Comparison of ENCODE assay signal across 8 cellular contexts in genomic region chr15:34337557-34338306, GRCh38. TPM values are rescaled to one million over a fixed set of nuclear protein-coding genes. Genes with fewer than 3 reads are reported as not detected.
A peak's percentile ranks its signal among the peaks of the same experiment; 100 is the strongest.
DNase-seq lines count a peak whose midpoint lies in the region; ATAC-seq, FAIRE-seq and TF ChIP-seq lines count a peak whose summit lies in the region.

SLC12A6 (minus strand) TSS chr15:34337781; CDS start chr15:34336680, 1,101 bp downstream.

- H3K4me1 ChIP-seq in HepG2 (ENCODE audit: insufficient read depth, low read length), result peaks cover 48% of the 10 kb centered on the region

- intact Hi-C loops in HepG2 (cut with micrococcal nuclease; ENCODE audit: unreplicated experiment), result loop anchor here (2.0 kb wide), 1 partner anchor 97 kb away; no protein-coding TSS in a partner anchor

- under 1% methylated on average over 36 of the region's 78 CpGs for WGBS in HepG2 (ENCODE audit: low lambda C conversion rate)

- H4K20me1 ChIP-seq in HepG2 (ENCODE audit: insufficient read depth, low read length), result no peaks in the 10 kb centered on the region

- peaks cover 16% of the 10 kb centered on the region for H3K79me2 ChIP-seq in HepG2 (ENCODE audit: insufficient read depth, low read length)

- TF ChIP-seq POLR2A in HepG2 (IDR thresholded peaks at IDR 0.05; ENCODE audit: insufficient read depth in 1 of 2, low read depth in 2 of 2, low read length in 2 of 2), result peak; percentile 58 to 64; a peak in 3 of 4 replicates

- BruUV-seq in HepG2 (replicated peaks; lab: Mats Ljungman, UMichigan), result no TSS peak

- in situ Hi-C loops in HepG2 (cut with HindIII; ENCODE audit: extremely low pct_ligation_motif_present, low pct_unique_long_range_greater_than_20kb), result no loop called here

- H3K36me3 ChIP-seq in BJ (ENCODE audit: control insufficient read depth, insufficient read depth, low read length) (peaks cover 3% of the 10 kb centered on the region), HepG2 (replicated peaks in 1 of 2; ENCODE audit: control insufficient read depth in 1 of 2, insufficient read depth in 2 of 2, low read length in 2 of 2) (peaks cover 0 to 3% of the 10 kb centered on the region in 2 experiments; a peak in 1 of 5 replicates)

- peak within 1 kb of the TSS; percentile 81 for H3K9ac ChIP-seq in HepG2 (ENCODE audit: insufficient read depth, low read depth, low read length)

- TF ChIP-seq CTCF in BJ (IDR thresholded peaks at IDR 0.05; ENCODE audit: insufficient read depth, low read depth, low read length) (no peak), HepG2 (CRISPR knock-in tag; IDR thresholded peaks at IDR 0.05) (peak; percentile 27; the same call in 1 of the 2 replicates)

- POLR2A ChIA-PET in BJ (lab: Charles Lee), result no interaction called here
- POLR2A ChIA-PET in HepG2 (lab: Yijun Ruan, JAX), result interaction anchor here (0.9 to 1.9 kb wide), 7 partner anchors 10 to 632 kb away, joined by 3 to 16 read pairs (median 5); partner anchors contain the start of genes AQR, GOLGA8B and KATNBL1

- H3K27me3 ChIP-seq in BJ (ENCODE audit: control insufficient read depth, insufficient read depth, low read length) (no peaks in the 10 kb centered on the region), HepG2 (ENCODE audit: control insufficient read depth in 1 of 2, insufficient read depth in 2 of 2, low read length in 2 of 2) (no peaks in the 10 kb centered on the region; a peak in 1 of 5 replicates)

- H3K9me3 ChIP-seq in HepG2 (ENCODE audit: low read length), result no peaks in the 10 kb centered on the region

- no peak for TF ChIP-seq EP300 in HepG2 (IDR thresholded peaks at IDR 0.05; ENCODE audit: low read depth in 2 of 2, low read length in 2 of 2)
- TF ChIP-seq EP300 in HepG2 (CRISPR knock-in tag; IDR thresholded peaks at IDR 0.05; ENCODE audit: borderline replicate concordance), result no peak

- H2AFZ ChIP-seq in HepG2 (ENCODE audit: low read length), result no peak within 1 kb of the TSS

- peak within 1 kb of the TSS; percentile 78 for H3K27ac ChIP-seq in HepG2 (ENCODE audit: extremely low read length, insufficient read depth, low read length)

- CTCF ChIA-PET in BJ (lab: Yijun Ruan, JAX) (interaction anchor here (0.5 to 1.7 kb wide), 3 partner anchors 29 to 101 kb away, joined by 3 read pairs; partner anchors contain the start of gene LPCAT4), HepG2 (lab: Yijun Ruan, JAX; ENCODE audit: low intra/inter-chr PET ratio, low total read pairs) (no interaction called here)

- peak within 1 kb of the TSS; percentile 100 for H3K4me3 ChIP-seq in BJ (ENCODE audit: low read depth, low read length)
- peak within 1 kb of the TSS; percentile 83 to 97 (median 83) for H3K4me3 ChIP-seq in HepG2 (replicated peaks in 1 of 3; ENCODE audit: insufficient read depth in 1 of 3, low read depth in 2 of 3, low read length in 3 of 3)

- no peak for FAIRE-seq in HepG2 (lab: Jason Lieb, UNC)

- DNase-seq in BJ (ENCODE audit: low read depth), result peak; percentile 55
- peak; percentile 72 for DNase-seq in GM19240 (ENCODE audit: insufficient read length, low spot score)
- DNase-seq in NCI-H748 (lab: John Stamatoyannopoulos, UW; ENCODE audit: unreplicated experiment), result peak; percentile 91
- DNase-seq in activated CD4-positive, alpha-beta T cell treated with anti-CD3 and anti-CD28 coated beads, Interleukin-2, amount 50 U/mL, for 24 hours (ENCODE audit: low read depth in 1 of 2, low spot score in 1 of 2), result peak; percentile 74 to 82
- peak; percentile 82 for DNase-seq in dedifferentiated amniotic fluid mesenchymal stem cell (ENCODE audit: extremely low spot score)
- peak; percentile 78 for DNase-seq in HepG2 (ENCODE audit: low spot score)
- DNase-seq in stimulated activated CD4-positive, alpha-beta T cell treated with anti-CD3 and anti-CD28 coated beads, Interleukin-2, amount 100 ng/mL, for 48 hours, result peak; percentile 88 to 89

- H3K4me2 ChIP-seq in HepG2 (ENCODE audit: low read depth, low read length), result peak within 1 kb of the TSS; percentile 93

- peak; percentile 48 for TF ChIP-seq RAD21 in HepG2 (CRISPR knock-in tag; IDR thresholded peaks at IDR 0.05)

- ATAC-seq in HG03457 (IDR thresholded peaks at IDR 0.05; ENCODE audit: unreplicated experiment), result peak; percentile 64
- peak; percentile 95 for ATAC-seq in HepG2

TF ChIP-seq in HepG2, 621 proteins besides CTCF, POLR2A, EP300 and RAD21 (continues in another document):
- TF ChIP-seq ASH2L (IDR thresholded peaks at IDR 0.05; ENCODE audit: insufficient read length, low read depth, low read length), result peak; percentile 90
- TF ChIP-seq ZNF800 (CRISPR knock-in tag; IDR thresholded peaks at IDR 0.05), result 0 out of 2 replicates have a peak, but pooled peaks have one; percentile 20
- no peak for TF ChIP-seq ATM (IDR thresholded peaks at IDR 0.05; ENCODE audit: borderline replicate concordance)
- no peak for TF ChIP-seq RFX3 (CRISPR knock-in tag; IDR thresholded peaks at IDR 0.05)
- TF ChIP-seq ZNF790 (CRISPR knock-in tag; IDR thresholded peaks at IDR 0.05; ENCODE audit: borderline replicate concordance), result no peak
- TF ChIP-seq ELF3 (CRISPR knock-in tag; IDR thresholded peaks at IDR 0.05), result peak; percentile 27; the same call in 1 of the 2 replicates
- no peak for TF ChIP-seq PREB (CRISPR knock-in tag; IDR thresholded peaks at IDR 0.05)
- TF ChIP-seq ZKSCAN1 (IDR thresholded peaks at IDR 0.05; ENCODE audit: low read length), result no peak
- 0 out of 2 replicates have a peak, but pooled peaks have one; percentile 7 for TF ChIP-seq FOSL1 (CRISPR knock-in tag; IDR thresholded peaks at IDR 0.05; ENCODE audit: borderline replicate concordance)
- TF ChIP-seq ZNF619 (CRISPR knock-in tag; IDR thresholded peaks at IDR 0.05), result 0 out of 2 replicates have a peak, but pooled peaks have one; percentile 46
- TF ChIP-seq ZBTB7A (CRISPR knock-in tag; IDR thresholded peaks at IDR 0.05), result peak; percentile 65; the same call in 1 of the 2 replicates
- TF ChIP-seq SP4 (CRISPR knock-in tag; IDR thresholded peaks at IDR 0.05), result peak; percentile 54; the same call in 1 of the 2 replicates
- no peak for TF ChIP-seq ZNF253 (CRISPR knock-in tag; IDR thresholded peaks at IDR 0.05; ENCODE audit: borderline replicate concordance)
- TF ChIP-seq MEIS2 (CRISPR knock-in tag; IDR thresholded peaks at IDR 0.05), result peak; percentile 56; the same call in 1 of the 2 replicates
- TF ChIP-seq NR1H2 (CRISPR knock-in tag; IDR thresholded peaks at IDR 0.05; ENCODE audit: borderline replicate concordance, low read depth), result no peak
- peak; percentile 73 for TF ChIP-seq RBM22 (optimal IDR thresholded peaks at IDR 0.05; ENCODE audit: low read length)

RNA-seq across cellular contexts. Expression of gene SLC12A6, which starts in this region (rescaled TPM):
- polyA plus RNA-seq in BJ (2011; rRNA removed) (20.2 and 21.1 TPM in 2 replicates), HepG2 (2011; rRNA removed) (27.9 and 30.1 TPM in 2 replicates)
- polyA minus RNA-seq in BJ (2011; rRNA and poly(A)+ RNA removed), result 25.9 and 27.0 TPM in 2 replicates
- total RNA-seq in HepG2 (2016; rRNA removed; fragmentation: Illumina TruSeq; extraction: Trizol), result 10.1 and 15.2 TPM in 2 replicates
- 4.0 and 4.3 TPM in 2 replicates for total RNA-seq in HepG2 (2016; cell fraction: cytosol; rRNA removed; fragmentation: Illumina TruSeq; extraction: Trizol; ENCODE audit: low read depth)
- total RNA-seq in HepG2 (2016; cell fraction: insoluble cytoplasmic fraction; rRNA removed; fragmentation: Illumina TruSeq; extraction: Trizol), result 8.1 and 13.4 TPM in 2 replicates
- total RNA-seq in HepG2 (2016; cell fraction: membrane; rRNA removed; fragmentation: Illumina TruSeq; extraction: Trizol), result 4.4 and 5.1 TPM in 2 replicates
- 25.8 and 28.6 TPM in 2 replicates for total RNA-seq in HepG2 (2016; cell fraction: nucleus; rRNA removed; fragmentation: Illumina TruSeq; extraction: Trizol)
- 10.5 and 15.8 TPM in 2 replicates for polyA plus RNA-seq in HepG2 (2011; cell fraction: cytosol; rRNA removed)
- polyA plus RNA-seq in HepG2 (2011; cell fraction: nucleus; rRNA removed), result 42.9 and 51.0 TPM in 2 replicates
- polyA plus RNA-seq in HepG2 (2012), result 14.8 and 19.1 TPM in 2 replicates
- polyA plus RNA-seq in HepG2 (2016; cell fraction: cytosol; fragmentation: Illumina TruSeq; extraction: Trizol; ENCODE audit: low read depth), result 0.58 and 0.65 TPM in 2 replicates
- polyA plus RNA-seq in HepG2 (2016; cell fraction: insoluble cytoplasmic fraction; fragmentation: Illumina TruSeq; extraction: Trizol; ENCODE audit: low read depth), result 5.6 and 6.4 TPM in 2 replicates
- 1.8 and 2.1 TPM in 2 replicates for polyA plus RNA-seq in HepG2 (2016; cell fraction: membrane; fragmentation: Illumina TruSeq; extraction: Trizol; ENCODE audit: low read depth)
- polyA plus RNA-seq in HepG2 (2016; cell fraction: nucleus; fragmentation: Illumina TruSeq; extraction: Trizol; ENCODE audit: insufficient read depth, low read depth), result 29.7 and 46.7 TPM in 2 replicates
- polyA minus RNA-seq in HepG2 (2011; rRNA and poly(A)+ RNA removed; ENCODE audit: low replicate concordance), result 55.1 and 86.0 TPM in 2 replicates
- polyA minus RNA-seq in HepG2 (2011; cell fraction: cytosol; rRNA and poly(A)+ RNA removed), result 29.2 and 32.6 TPM in 2 replicates
- polyA minus RNA-seq in HepG2 (2011; cell fraction: nucleus; rRNA and poly(A)+ RNA removed), result 93.5 and 132 TPM in 2 replicates

Comparison
In these comparisons a context has a peak if more than half of its experiments do, and no peak if none do; other contexts are left out.
1. Peak in every context shown above with its lines: DNase-seq, ATAC-seq, H3K4me3 ChIP-seq and H3K27ac ChIP-seq.